ENCODE assay signal across 8 cellular contexts in the genomic region with DNA sequence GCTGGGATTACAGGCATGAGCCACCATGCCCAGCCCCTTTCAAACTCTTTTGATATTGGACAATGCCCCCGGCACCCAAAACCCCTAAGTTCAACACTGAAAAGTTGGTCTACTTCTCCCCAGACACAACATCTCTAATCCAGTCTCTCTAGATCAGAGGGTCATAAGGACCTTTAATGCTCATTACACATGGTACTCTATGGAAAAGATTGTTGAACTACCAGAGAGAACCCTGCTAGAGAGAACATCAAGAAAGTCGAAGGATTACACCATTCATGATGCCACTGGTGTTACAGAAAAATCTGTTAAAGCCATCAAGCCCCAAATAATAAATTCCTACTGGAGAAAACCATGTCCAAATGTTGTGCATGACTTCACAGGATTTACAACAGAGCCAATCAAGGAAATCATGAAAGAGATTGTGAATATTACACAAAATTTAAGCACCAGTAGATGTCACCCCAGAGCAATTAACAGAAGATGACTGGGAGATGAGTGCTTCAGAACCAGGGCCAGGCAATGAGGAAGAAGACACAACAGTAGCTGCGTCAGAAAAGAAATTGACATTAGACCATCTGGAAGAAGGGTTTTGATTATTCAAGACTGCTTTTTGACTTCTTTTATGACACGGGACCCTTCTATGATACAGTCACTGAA. TPM values are rescaled to one million over a fixed set of nuclear protein-coding genes. Genes with fewer than 3 reads are reported as not detected.
DNase-seq lines count a peak whose midpoint lies in the region; ATAC-seq and TF ChIP-seq lines count a peak whose summit lies in the region.

No MANE protein-coding gene starts in this region.

- no peak overlapping the region for H3K4me3 ChIP-seq in MG63
- no peak overlapping the region for H3K4me3 ChIP-seq in esophagus squamous epithelium

- CTCF ChIA-PET in T-cell (lab: Charles Lee), result interaction anchor here (0.7 to 3.4 kb wide), 15 partner anchors 8 to 312 kb away, joined by 3 to 35 read pairs (median 4); partner anchors contain the start of genes LSM11 (in 2 of the 2) and THG1L (in 1 of the 2)

- peaks cover 0 to 7% (median 6%) of the 10 kb centered on the region in 3 donors for H3K4me1 Mint-ChIP-seq in T-cell
- H3K4me1 Mint-ChIP-seq in natural killer cell treated with Interleukin-12 subunit alpha and Interleukin-12 subunit beta and Interleukin-15 and Interleukin-18, amount 100 ng/mL, for 72 hours (ENCODE audit: low read depth in 2 of 2), result peaks cover 4 to 7% of the 10 kb centered on the region in 2 donors

- H3K27ac Mint-ChIP-seq in T-cell, result peak overlapping the region in 1 of 2 donors; percentile 47
- peak overlapping the region in 1 of 2 donors; percentile 34 for H3K27ac Mint-ChIP-seq in natural killer cell treated with Interleukin-12 subunit alpha and Interleukin-12 subunit beta and Interleukin-15 and Interleukin-18, amount 100 ng/mL, for 72 hours

- no peaks in the 10 kb centered on the region for H3K36me3 Mint-ChIP-seq in T-cell
- H3K36me3 Mint-ChIP-seq in natural killer cell treated with Interleukin-12 subunit alpha and Interleukin-12 subunit beta and Interleukin-15 and Interleukin-18, amount 100 ng/mL, for 72 hours, result no peaks in the 10 kb centered on the region

- ATAC-seq in GM21529 (IDR thresholded peaks at IDR 0.05; ENCODE audit: unreplicated experiment) (peak; percentile 88), T-cell (replicated peaks in 1 of 4) (peak; percentile 76 to 88 (median 83)), HG02870 (IDR thresholded peaks at IDR 0.05; ENCODE audit: unreplicated experiment) (no peak)
- peak; percentile 75 to 77 for ATAC-seq in natural killer cell treated with Interleukin-12 subunit alpha and Interleukin-12 subunit beta and Interleukin-15 and Interleukin-18, amount 100 ng/mL, for 72 hours

- H3K27me3 ChIP-seq in MG63 (no peaks in the 10 kb centered on the region), esophagus squamous epithelium (no peaks in the 10 kb centered on the region)

- H3K9me3 Mint-ChIP-seq in T-cell, result no peaks in the 10 kb centered on the region
- H3K9me3 Mint-ChIP-seq in natural killer cell treated with Interleukin-12 subunit alpha and Interleukin-12 subunit beta and Interleukin-15 and Interleukin-18, amount 100 ng/mL, for 72 hours, result no peaks in the 10 kb centered on the region

- H3K4me3 Mint-ChIP-seq in T-cell, result no peak overlapping the region
- H3K4me3 Mint-ChIP-seq in natural killer cell treated with Interleukin-12 subunit alpha and Interleukin-12 subunit beta and Interleukin-15 and Interleukin-18, amount 100 ng/mL, for 72 hours, result no peak overlapping the region

- peak; percentile 51 to 74 (median 54) for TF ChIP-seq CTCF in esophagus squamous epithelium (IDR thresholded peaks at IDR 0.05)

- peaks cover 1 to 7% of the 10 kb centered on the region in 2 donors for H3K27me3 Mint-ChIP-seq in T-cell
- H3K27me3 Mint-ChIP-seq in natural killer cell treated with Interleukin-12 subunit alpha and Interleukin-12 subunit beta and Interleukin-15 and Interleukin-18, amount 100 ng/mL, for 72 hours, result peaks cover 26 to 32% of the 10 kb centered on the region in 2 donors

- H3K27ac ChIP-seq in esophagus squamous epithelium, result no peak overlapping the region

- peaks cover 8% of the 10 kb centered on the region for H3K9me3 ChIP-seq in MG63
- no peaks in the 10 kb centered on the region for H3K9me3 ChIP-seq in esophagus squamous epithelium

- no peaks in the 10 kb centered on the region for H3K36me3 ChIP-seq in MG63
- H3K36me3 ChIP-seq in esophagus squamous epithelium, result no peaks in the 10 kb centered on the region

- intact Hi-C loops in esophagus squamous epithelium (cut with DNase I), result loop anchor here (5.0 kb wide), 2 partner anchors 46 to 286 kb away; no protein-coding TSS in a partner anchor

- H3K4me1 ChIP-seq in esophagus squamous epithelium, result no peaks in the 10 kb centered on the region

- DNase-seq in NCI-H2171 treated with DMSO at 0.1 percent for 48 hours (lab: John Stamatoyannopoulos, UW) (peak; percentile 49), NCI-H2171 (lab: John Stamatoyannopoulos, UW) (no peak), MG63 (peak; percentile 27), T-cell (peak in 13 of 34 experiments; percentile 1 to 29 (median 9)), esophagus squamous epithelium (lab: John Stamatoyannopoulos, UW) (no peak)
- no peak for DNase-seq in natural killer cell treated with Interleukin-12 subunit alpha and Interleukin-12 subunit beta and Interleukin-15 and Interleukin-18, amount 100 ng/mL, for 72 hours (ENCODE audit: low spot score)

- POLR2A ChIA-PET in T-cell (lab: Charles Lee), result interaction anchor here in 1 of 2 donors (0.8 kb wide), 1 partner anchor 300 kb away, joined by 3 read pairs; no protein-coding TSS in a partner anchor

- WGBS in esophagus squamous epithelium, 2 donors, result 33 to 34% methylated on average over 4 of the region's 4 CpGs

- no peak for TF ChIP-seq POLR2A in esophagus squamous epithelium (IDR thresholded peaks at IDR 0.05)

RNA-seq across cellular contexts. Expression of gene NIPAL4, which starts 28.3 kb away (rescaled TPM):
- not detected in 2 replicates for total RNA-seq in MG63 (2014; rRNA removed; shearing (Covaris generic); ENCODE audit: low replicate concordance)
- total RNA-seq in T-cell (under 1 TPM in 4 of 5 donors, not detected in 1; 0.06 to 0.49 (median 0.08) TPM), esophagus squamous epithelium (10 to 100 TPM; 13.2 to 33.7 (median 17.8) TPM)
- 1 to 10 TPM in 1 of 2 donors, under 1 TPM in 1; 0.43 to 1.2 TPM for total RNA-seq in natural killer cell treated with Interleukin-12 subunit alpha and Interleukin-12 subunit beta and Interleukin-15 and Interleukin-18, amount 100 ng/mL, for 72 hours

Comparison
In these comparisons a context has a peak if more than half of its experiments do, and no peak if none do; other contexts are left out.
1. DNase-seq: peak in NCI-H2171 treated with DMSO at 0.1 percent for 48 hours (single experiment) and MG63 (single experiment); none in NCI-H2171 (single experiment), esophagus squamous epithelium (single experiment) and natural killer cell treated with Interleukin-12 subunit alpha and Interleukin-12 subunit beta and Interleukin-15 and Interleukin-18, amount 100 ng/mL, for 72 hours (single experiment).
2. RNA of gene NIPAL4, which starts 28.3 kb away (total RNA-seq): 13.2 to 33.7 TPM in esophagus squamous epithelium; 0.43 to 1.2 TPM in natural killer cell treated with Interleukin-12 subunit alpha and Interleukin-12 subunit beta and Interleukin-15 and Interleukin-18, amount 100 ng/mL, for 72 hours, 0.06 to 0.49 TPM in T-cell and not detected in MG63; every median in the first group is over 4 times any median in the second.